ENCODE assay signal across 8 cellular contexts in genomic region chr17:1108810-1109605, GRCh38.
DNase-seq lines count a peak whose midpoint lies in the region; ATAC-seq, FAIRE-seq and TF ChIP-seq lines count a peak whose summit lies in the region.

No MANE protein-coding gene starts in this region.

- H2BK5ac ChIP-seq in H1 (ENCODE audit: low read depth, low read length): no peak overlapping the region

- no peaks in the 10 kb centered on the region for H3K36me3 ChIP-seq in H1 (ENCODE audit: control insufficient read depth in 2 of 4, insufficient read depth in 4 of 4, low read length in 3 of 4)
- no peaks in the 10 kb centered on the region for H3K36me3 ChIP-seq in mucosa of descending colon (ENCODE audit: low read depth)

- H3K27me3 ChIP-seq in H1 (replicated peaks in 1 of 4; ENCODE audit: control insufficient read depth in 3 of 4, extremely low read depth in 1 of 4, insufficient read depth in 3 of 4, low read length in 3 of 4): peaks cover 0 to 10% (median 7%) of the 10 kb centered on the region in 4 experiments; a peak in 5 of 7 replicates

- no peak overlapping the region for H2BK120ac ChIP-seq in H1 (replicated peaks; ENCODE audit: low read depth, low read length)

- no peak overlapping the region for H3K9ac ChIP-seq in H1 (replicated peaks in 1 of 4; ENCODE audit: extremely low read depth in 1 of 4, low read depth in 3 of 4, low read length in 3 of 4)

- no peak overlapping the region for H3K27ac ChIP-seq in H1 (ENCODE audit: low read depth, low read length)

- H4K5ac ChIP-seq in H1 (ENCODE audit: insufficient read length, low read depth, low read length): no peak overlapping the region

- TF ChIP-seq RAD21 in H1 (IDR thresholded peaks at IDR 0.05 in 1 of 2, conservative IDR thresholded peaks at IDR 0.05 in 1 of 2; ENCODE audit: low read depth in 2 of 2, low read length in 2 of 2): no peak

- no peak overlapping the region for H2BK20ac ChIP-seq in H1 (ENCODE audit: low read length)

- no peaks in the 10 kb centered on the region for H3K27me3 Mint-ChIP-seq in activated CD8-positive, alpha-beta T cell treated with anti-CD3 and anti-CD28 coated beads, Interleukin-2, amount 10 ng/mL, durations not matched to agents 7 days and 5 days (ENCODE audit: low read depth)
- no peaks in the 10 kb centered on the region for H3K27me3 Mint-ChIP-seq in stimulated activated naive B cell treated with anti-CD40 and anti-IgM and Interleukin-4, amounts not matched to agents 10 μg/mL and 1 μg/mL and 100 μg/mL, for 72 hours

- H3K27ac Mint-ChIP-seq in activated CD8-positive, alpha-beta T cell treated with anti-CD3 and anti-CD28 coated beads, Interleukin-2, amount 10 ng/mL, durations not matched to agents 7 days and 5 days: peak overlapping the region; percentile 84
- H3K27ac Mint-ChIP-seq in stimulated activated naive B cell treated with anti-CD40 and anti-IgM and Interleukin-4, amounts not matched to agents 10 μg/mL and 1 μg/mL and 100 μg/mL, for 72 hours: peak overlapping the region; percentile 90

- peak overlapping the region; percentile 83 for H3K4me3 Mint-ChIP-seq in activated CD8-positive, alpha-beta T cell treated with anti-CD3 and anti-CD28 coated beads, Interleukin-2, amount 10 ng/mL, durations not matched to agents 7 days and 5 days
- peak overlapping the region; percentile 89 to 92 for H3K4me3 Mint-ChIP-seq in stimulated activated naive B cell treated with anti-CD40 and anti-IgM and Interleukin-4, amounts not matched to agents 10 μg/mL and 1 μg/mL and 100 μg/mL, for 72 hours

- peak; percentile 86 for ATAC-seq in activated CD8-positive, alpha-beta T cell treated with anti-CD3 and anti-CD28 coated beads, Interleukin-2, amount 10 ng/mL, durations not matched to agents 7 days and 5 days
- ATAC-seq in mucosa of descending colon: peak; percentile 32
- ATAC-seq in stimulated activated naive B cell treated with anti-CD40 and anti-IgM and Interleukin-4, amounts not matched to agents 10 μg/mL and 1 μg/mL and 100 μg/mL, for 72 hours (replicated peaks): peak; percentile 72 to 76

- H2BK15ac ChIP-seq in H1 (ENCODE audit: low read length): no peak overlapping the region; the same call in 1 of the 2 replicates

- POLR2A ChIA-PET in activated CD8-positive, alpha-beta T cell treated with anti-CD3 and anti-CD28 coated beads, Interleukin-2, amount 10 ng/mL, durations not matched to agents 7 days and 5 days (lab: Charles Lee): interaction anchor here (0.5 to 1.3 kb wide), 2 partner anchors 75 to 89 kb away, joined by 3 read pairs; no protein-coding TSS in a partner anchor
- POLR2A ChIA-PET in H1 (lab: Charles Lee; ENCODE audit: partially characterized antibody): interaction anchor here (0.6 kb wide), 1 partner anchor 574 kb away, joined by 3 read pairs; no protein-coding TSS in a partner anchor

- H3K23me2 ChIP-seq in H1 (ENCODE audit: low read depth, low read length): peaks cover 12% of the 10 kb centered on the region; the same call in 1 of the 2 replicates

- H3K4me1 Mint-ChIP-seq in activated CD8-positive, alpha-beta T cell treated with anti-CD3 and anti-CD28 coated beads, Interleukin-2, amount 10 ng/mL, durations not matched to agents 7 days and 5 days (ENCODE audit: low read depth): peaks cover 51% of the 10 kb centered on the region
- peaks cover 34 to 60% of the 10 kb centered on the region in 2 donors for H3K4me1 Mint-ChIP-seq in stimulated activated naive B cell treated with anti-CD40 and anti-IgM and Interleukin-4, amounts not matched to agents 10 μg/mL and 1 μg/mL and 100 μg/mL, for 72 hours

- peaks cover 13% of the 10 kb centered on the region for H3K36me3 Mint-ChIP-seq in activated CD8-positive, alpha-beta T cell treated with anti-CD3 and anti-CD28 coated beads, Interleukin-2, amount 10 ng/mL, durations not matched to agents 7 days and 5 days (ENCODE audit: low read depth)
- H3K36me3 Mint-ChIP-seq in stimulated activated naive B cell treated with anti-CD40 and anti-IgM and Interleukin-4, amounts not matched to agents 10 μg/mL and 1 μg/mL and 100 μg/mL, for 72 hours: peaks cover 12 to 23% of the 10 kb centered on the region in 2 donors

- 2% methylated on average over 11 of the region's 99 CpGs; no CpG with 5 or more reads in 1 of the 2 experiments for WGBS in H1 (ENCODE audit: extremely low coverage in 1 of 2, insufficient coverage in 1 of 2, insufficient read length in 1 of 2, insufficient replicate concordance in 2 of 2, low coverage in 1 of 2, low lambda C conversion rate in 2 of 2, missing lambda C conversion rate in 1 of 2), 2 experiments

- H3K79me1 ChIP-seq in H1 (ENCODE audit: low read depth, low read length): peaks cover 8% of the 10 kb centered on the region; the same call in 1 of the 2 replicates

- peak overlapping the region; percentile 21 for H3K56ac ChIP-seq in H1 (replicated peaks; ENCODE audit: insufficient read length, low read depth, low read length)

- H3K4ac ChIP-seq in H1 (replicated peaks; ENCODE audit: insufficient read length, low read depth, low read length): no peak overlapping the region

- no peak overlapping the region for H2AK5ac ChIP-seq in H1 (ENCODE audit: low read depth, low read length)

- intact Hi-C loops in mucosa of descending colon (cut with DNase I, micrococcal nuclease): no loop called here

- H3K23ac ChIP-seq in H1 (ENCODE audit: insufficient read length): no peak overlapping the region

- no peaks in the 10 kb centered on the region for H3K9me3 Mint-ChIP-seq in activated CD8-positive, alpha-beta T cell treated with anti-CD3 and anti-CD28 coated beads, Interleukin-2, amount 10 ng/mL, durations not matched to agents 7 days and 5 days (ENCODE audit: insufficient read depth)
- peaks cover 0 to 3% of the 10 kb centered on the region in 2 donors for H3K9me3 Mint-ChIP-seq in stimulated activated naive B cell treated with anti-CD40 and anti-IgM and Interleukin-4, amounts not matched to agents 10 μg/mL and 1 μg/mL and 100 μg/mL, for 72 hours

- H3K14ac ChIP-seq in H1 (ENCODE audit: insufficient read length): no peak overlapping the region

- peak overlapping the region; percentile 47 to 84 (median 50) for H3K4me3 ChIP-seq in H1 (ENCODE audit: extremely low read depth in 1 of 4, insufficient read depth in 2 of 4, low read depth in 3 of 4, low read length in 4 of 4)
- peak overlapping the region; percentile 57 for H3K4me3 ChIP-seq in mucosa of descending colon

- H3K4me2 ChIP-seq in H1 (ENCODE audit: insufficient read depth in 1 of 2, low read depth in 2 of 2, low read length in 2 of 2): peak overlapping the region; percentile 67 to 98

- TF ChIP-seq CTCF in H1 (IDR thresholded peaks at IDR 0.05; ENCODE audit: control extremely low read depth in 1 of 3, insufficient read depth in 1 of 3, low read depth in 1 of 3, low read length in 3 of 3) (no peak), mucosa of descending colon (IDR thresholded peaks at IDR 0.05) (no peak)

- H3K4me1 ChIP-seq in H1 (replicated peaks in 1 of 4; ENCODE audit: control insufficient read depth in 3 of 4, insufficient read depth in 4 of 4, low read length in 3 of 4) (peaks cover 0 to 28% (median 20%) of the 10 kb centered on the region in 4 experiments; a peak in 6 of 7 replicates), mucosa of descending colon (ENCODE audit: low read depth) (peaks cover 62% of the 10 kb centered on the region)

- CTCF ChIA-PET in activated CD8-positive, alpha-beta T cell treated with anti-CD3 and anti-CD28 coated beads, Interleukin-2, amount 10 ng/mL, durations not matched to agents 7 days and 5 days (lab: Charles Lee): interaction anchor here (0.7 to 1.5 kb wide), 4 partner anchors 11 to 53 kb away, joined by 4 to 6 read pairs (median 4); no protein-coding TSS in a partner anchor
- CTCF ChIA-PET in H1 (lab: Charles Lee; ENCODE audit: partially characterized antibody): interaction anchor here (1.2 to 2.4 kb wide), 5 partner anchors 14 to 78 kb away, joined by 3 to 10 read pairs (median 6); no protein-coding TSS in a partner anchor

- H2AFZ ChIP-seq in H1 (ENCODE audit: low read length): no peak overlapping the region

- no peak overlapping the region for H2BK12ac ChIP-seq in H1 (ENCODE audit: low read depth, low read length)

- FAIRE-seq in H1 (lab: Jason Lieb, UNC): no peak

- peak overlapping the region; percentile 86; the same call in 1 of the 2 replicates for H4K8ac ChIP-seq in H1 (ENCODE audit: extremely low read depth, insufficient read depth, low read length)

- DNase-seq in NCI-H1105 treated with DMSO at 0.1 percent for 48 hours (lab: John Stamatoyannopoulos, UW): peak; percentile 5
- DNase-seq in NCI-H1105 (lab: John Stamatoyannopoulos, UW): no peak
- DNase-seq in LoVo (ENCODE audit: low spot score): peak; percentile 42
- DNase-seq in activated CD8-positive, alpha-beta T cell treated with anti-CD3 and anti-CD28 coated beads, Interleukin-2, amount 10 ng/mL, durations not matched to agents 7 days and 5 days: peak; percentile 78
- peak in 1 of 2 experiments; percentile 79 for DNase-seq in H1 (ENCODE audit: low read depth in 1 of 2, low spot score in 2 of 2)
- DNase-seq in mucosa of descending colon: peak; percentile 67 to 82 (median 80)
- no peak for DNase-seq in stimulated activated naive B cell treated with anti-CD40 and anti-IgM and Interleukin-4, amounts not matched to agents 10 μg/mL and 1 μg/mL and 100 μg/mL, for 72 hours
- DNase-seq in DMS79 (lab: John Stamatoyannopoulos, UW): no peak

- H4K20me1 ChIP-seq in H1 (replicated peaks in 1 of 2; ENCODE audit: control insufficient read depth in 1 of 2, insufficient read depth in 2 of 2, low read length in 2 of 2): peaks cover 4 to 9% of the 10 kb centered on the region in 2 experiments

- no peak for TF ChIP-seq EP300 in H1 (IDR thresholded peaks at IDR 0.05; ENCODE audit: borderline replicate concordance in 1 of 2, low read depth in 2 of 2, low read length in 2 of 2)

- no peak overlapping the region for H4K91ac ChIP-seq in H1 (replicated peaks; ENCODE audit: insufficient read length, low read length)

- H3K79me2 ChIP-seq in H1 (ENCODE audit: control insufficient read depth in 1 of 2, insufficient read depth in 2 of 2, low read length in 2 of 2): no peaks in the 10 kb centered on the region

- no peaks in the 10 kb centered on the region for H3K9me3 ChIP-seq in H1 (ENCODE audit: insufficient read depth in 2 of 2, low read depth in 1 of 2, low read length in 1 of 2)
- H3K9me3 ChIP-seq in mucosa of descending colon: no peaks in the 10 kb centered on the region

- no peak for TF ChIP-seq POLR2A in H1 (IDR thresholded peaks at IDR 0.05; ENCODE audit: control extremely low read depth in 1 of 2, low read depth in 2 of 2, low read length in 2 of 2)

- H3K18ac ChIP-seq in H1 (ENCODE audit: extremely low read depth, low read length): no peak overlapping the region; the same call in 1 of the 2 replicates

TF ChIP-seq in H1, 55 proteins besides CTCF, POLR2A, EP300 and RAD21:
- TF ChIP-seq SP4 (IDR thresholded peaks at IDR 0.05; ENCODE audit: low read length) (no peak), KDM4A (IDR thresholded peaks at IDR 0.05; ENCODE audit: low read depth, low read length, severe bottlenecking) (peak; percentile 52), NRF1 (IDR thresholded peaks at IDR 0.05; ENCODE audit: low read depth, low read length) (no peak), CEBPB (IDR thresholded peaks at IDR 0.05; ENCODE audit: low read depth, low read length) (no peak), ASH2L (IDR thresholded peaks at IDR 0.05; ENCODE audit: low read length) (peak; percentile 13)

Comparison
In these comparisons a context has a peak if more than half of its experiments do, and no peak if none do; other contexts are left out.
1. DNase-seq: peak in NCI-H1105 treated with DMSO at 0.1 percent for 48 hours (single experiment), LoVo (single experiment), activated CD8-positive, alpha-beta T cell treated with anti-CD3 and anti-CD28 coated beads, Interleukin-2, amount 10 ng/mL, durations not matched to agents 7 days and 5 days (single experiment) and mucosa of descending colon (3 of 3); none in NCI-H1105 (single experiment), stimulated activated naive B cell treated with anti-CD40 and anti-IgM and Interleukin-4, amounts not matched to agents 10 μg/mL and 1 μg/mL and 100 μg/mL, for 72 hours (single experiment) and DMS79 (single experiment).
2. ATAC-seq: peak in every context shown above with its lines; median percentile 86 in activated CD8-positive, alpha-beta T cell treated with anti-CD3 and anti-CD28 coated beads, Interleukin-2, amount 10 ng/mL, durations not matched to agents 7 days and 5 days; 74 in stimulated activated naive B cell treated with anti-CD40 and anti-IgM and Interleukin-4, amounts not matched to agents 10 μg/mL and 1 μg/mL and 100 μg/mL, for 72 hours; 32 in mucosa of descending colon.